Comparison of ENCODE assay signal across 1 cellular context in the genomic region with DNA sequence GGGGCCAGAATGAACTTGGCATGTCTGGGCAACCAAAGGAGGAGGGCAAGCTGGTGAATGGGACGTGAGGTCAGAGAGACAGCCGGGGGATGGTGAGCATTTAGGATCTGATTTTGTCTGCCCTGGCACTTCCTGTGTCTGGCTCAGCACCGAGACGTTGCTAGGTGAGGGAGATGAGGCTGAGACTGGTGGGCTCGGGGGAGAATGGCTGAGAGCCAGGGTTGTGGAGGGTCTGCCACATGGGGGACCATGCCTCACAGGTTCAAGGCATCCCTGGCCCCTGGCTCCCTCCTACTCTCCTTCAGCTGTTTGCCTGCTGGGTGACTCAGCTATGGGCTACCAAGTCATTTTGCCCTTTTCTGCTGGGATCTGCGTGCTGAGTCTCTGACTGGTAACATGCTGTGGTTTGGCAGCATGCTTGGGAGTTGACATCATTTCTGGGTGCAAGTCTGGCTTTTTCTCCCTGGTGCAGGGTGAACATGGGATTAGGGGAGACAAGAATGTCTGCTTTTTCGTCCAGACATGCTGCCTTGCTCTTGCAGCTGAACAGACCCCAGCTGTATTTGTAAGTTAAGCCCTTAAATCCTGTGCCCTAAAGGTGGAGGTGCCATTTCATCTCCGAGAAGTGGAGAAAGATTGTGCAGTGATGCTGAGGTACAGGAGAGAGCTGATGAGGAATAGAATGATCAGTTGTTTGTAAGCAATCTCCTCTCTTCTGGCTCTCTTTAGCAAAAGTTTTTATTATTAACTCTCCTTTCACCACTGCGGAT.
TF ChIP-seq lines count a peak whose summit lies in the region.

No MANE protein-coding gene starts in this region.

TF ChIP-seq in GM23338, 12 proteins besides CTCF, POLR2A, EP300 and RAD21 (continued from another document):
- TF ChIP-seq, protein P1, sequence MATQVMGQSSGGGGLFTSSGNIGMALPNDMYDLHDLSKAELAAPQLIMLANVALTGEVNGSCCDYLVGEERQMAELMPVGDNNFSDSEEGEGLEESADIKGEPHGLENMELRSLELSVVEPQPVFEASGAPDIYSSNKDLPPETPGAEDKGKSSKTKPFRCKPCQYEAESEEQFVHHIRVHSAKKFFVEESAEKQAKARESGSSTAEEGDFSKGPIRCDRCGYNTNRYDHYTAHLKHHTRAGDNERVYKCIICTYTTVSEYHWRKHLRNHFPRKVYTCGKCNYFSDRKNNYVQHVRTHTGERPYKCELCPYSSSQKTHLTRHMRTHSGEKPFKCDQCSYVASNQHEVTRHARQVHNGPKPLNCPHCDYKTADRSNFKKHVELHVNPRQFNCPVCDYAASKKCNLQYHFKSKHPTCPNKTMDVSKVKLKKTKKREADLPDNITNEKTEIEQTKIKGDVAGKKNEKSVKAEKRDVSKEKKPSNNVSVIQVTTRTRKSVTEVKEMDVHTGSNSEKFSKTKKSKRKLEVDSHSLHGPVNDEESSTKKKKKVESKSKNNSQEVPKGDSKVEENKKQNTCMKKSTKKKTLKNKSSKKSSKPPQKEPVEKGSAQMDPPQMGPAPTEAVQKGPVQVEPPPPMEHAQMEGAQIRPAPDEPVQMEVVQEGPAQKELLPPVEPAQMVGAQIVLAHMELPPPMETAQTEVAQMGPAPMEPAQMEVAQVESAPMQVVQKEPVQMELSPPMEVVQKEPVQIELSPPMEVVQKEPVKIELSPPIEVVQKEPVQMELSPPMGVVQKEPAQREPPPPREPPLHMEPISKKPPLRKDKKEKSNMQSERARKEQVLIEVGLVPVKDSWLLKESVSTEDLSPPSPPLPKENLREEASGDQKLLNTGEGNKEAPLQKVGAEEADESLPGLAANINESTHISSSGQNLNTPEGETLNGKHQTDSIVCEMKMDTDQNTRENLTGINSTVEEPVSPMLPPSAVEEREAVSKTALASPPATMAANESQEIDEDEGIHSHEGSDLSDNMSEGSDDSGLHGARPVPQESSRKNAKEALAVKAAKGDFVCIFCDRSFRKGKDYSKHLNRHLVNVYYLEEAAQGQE (IDR thresholded peaks at IDR 0.05; ENCODE audit: unreplicated experiment), result no peak
- TF ChIP-seq, protein P2, sequence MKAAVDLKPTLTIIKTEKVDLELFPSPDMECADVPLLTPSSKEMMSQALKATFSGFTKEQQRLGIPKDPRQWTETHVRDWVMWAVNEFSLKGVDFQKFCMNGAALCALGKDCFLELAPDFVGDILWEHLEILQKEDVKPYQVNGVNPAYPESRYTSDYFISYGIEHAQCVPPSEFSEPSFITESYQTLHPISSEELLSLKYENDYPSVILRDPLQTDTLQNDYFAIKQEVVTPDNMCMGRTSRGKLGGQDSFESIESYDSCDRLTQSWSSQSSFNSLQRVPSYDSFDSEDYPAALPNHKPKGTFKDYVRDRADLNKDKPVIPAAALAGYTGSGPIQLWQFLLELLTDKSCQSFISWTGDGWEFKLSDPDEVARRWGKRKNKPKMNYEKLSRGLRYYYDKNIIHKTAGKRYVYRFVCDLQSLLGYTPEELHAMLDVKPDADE (IDR thresholded peaks at IDR 0.05), result no peak
- TF ChIP-seq ZNF114 (CRISPR knock-in tag; IDR thresholded peaks at IDR 0.05) (no peak), EZH2 (IDR thresholded peaks at IDR 0.05; ENCODE audit: low read depth, unreplicated experiment) (no peak), STAT1 (IDR thresholded peaks at IDR 0.05; ENCODE audit: unreplicated experiment) (no peak), ZNF331 (CRISPR knock-in tag; IDR thresholded peaks at IDR 0.05; ENCODE audit: low read depth) (no peak), CREB1 (CRISPR knock-in tag; IDR thresholded peaks at IDR 0.05; ENCODE audit: low read depth) (no peak), NANOG (IDR thresholded peaks at IDR 0.05; ENCODE audit: borderline replicate concordance) (no peak), EZH2phosphoT487 (IDR thresholded peaks at IDR 0.05; ENCODE audit: unreplicated experiment) (no peak), POLR2AphosphoS5 (IDR thresholded peaks at IDR 0.05; ENCODE audit: low read depth) (no peak)
